In genomic region chr21:35840197-35840799, GRCh38 we compare ENCODE assay signal across 9 cellular contexts.
A peak's percentile ranks its signal among the peaks of the same experiment; 100 is the strongest.
DNase-seq lines count a peak whose midpoint lies in the region; ATAC-seq and TF ChIP-seq lines count a peak whose summit lies in the region.
"Had no signal": no experiment of that assay in that cellular context is flagged by ENCODE, and none has a peak within 500 bp of the region (broad histone marks: within the 10 kb centered on the region; RNA-seq: fewer than 3 reads in every experiment).

No MANE protein-coding gene starts in this region.

- CTCF ChIA-PET in IMR-90 (lab: Yijun Ruan, JAX) = interaction anchor here (0.5 to 2.0 kb wide), 9 partner anchors 9 to 1153 kb away, joined by 3 to 11 read pairs (median 4); no protein-coding TSS in a partner anchor
- CTCF ChIA-PET in OCI-LY7 (lab: Charles Lee; ENCODE audit: unreplicated experiment) = interaction anchor here (0.6 to 1.4 kb wide), 2 partner anchors 21 to 984 kb away, joined by 3 read pairs; no protein-coding TSS in a partner anchor

- H4K91ac ChIP-seq in IMR-90 (ENCODE audit: insufficient read depth, low read depth, low read length) = no peak overlapping the region

- H3K4me3 ChIP-seq in IMR-90 (ENCODE audit: insufficient read depth, low read depth, low read length) (no peak overlapping the region), OCI-LY7 (ENCODE audit: low read depth, low read length, poor library complexity, severe bottlenecking) (no peak overlapping the region), sigmoid colon (no peak overlapping the region)

- H3K9me2 ChIP-seq in OCI-LY7 (ENCODE audit: insufficient read depth, low read length) = no peaks in the 10 kb centered on the region

- no peak for TF ChIP-seq EP300 in sigmoid colon (IDR thresholded peaks at IDR 0.05)

- TF ChIP-seq POLR2A in IMR-90 (IDR thresholded peaks at IDR 0.05; ENCODE audit: low read depth, low read length) (0 out of 2 replicates have a peak, but pooled peaks have one; percentile 29), sigmoid colon (IDR thresholded peaks at IDR 0.05) (no peak)

- H4K5ac ChIP-seq in IMR-90 (ENCODE audit: low read depth, low read length) = no peak overlapping the region

- H3K14ac ChIP-seq in IMR-90 (replicated peaks; ENCODE audit: low read depth, low read length) = no peak overlapping the region

- no CpG with 5 or more reads among the region's 2 CpGs for WGBS in IMR-90 (ENCODE audit: extremely low coverage in 2 of 2, insufficient read length in 1 of 2), 2 experiments
- 96 to 97% methylated on average over 2 of the region's 2 CpGs for WGBS in sigmoid colon, 2 donors

- in situ Hi-C loops in IMR-90 (cut with MboI; ENCODE audit: low sequenced_read_pairs) = loop anchor here (5.0 to 10.0 kb wide), 2 partner anchors 953 to 1095 kb away; no protein-coding TSS in a partner anchor

- dilution Hi-C loops in IMR-90 (cut with HindIII; ENCODE audit: low sequenced_read_pairs, unreplicated experiment) = no loop called here

- H4K8ac ChIP-seq in IMR-90 (ENCODE audit: low read depth in 2 of 2, low read length in 2 of 2) = no peak overlapping the region

- H3K4me2 ChIP-seq in IMR-90 (ENCODE audit: low read depth, low read length) (no peak overlapping the region), OCI-LY7 (ENCODE audit: low read length) (no peak overlapping the region)

- DNase-seq in DMS114 treated with DMSO at 0.1 percent for 48 hours (lab: John Stamatoyannopoulos, UW; ENCODE audit: unreplicated experiment) (peak; percentile 50), IMR-90 (peak; percentile 91), OCI-LY7 (ENCODE audit: low spot score) (peak; percentile 76), head of caudate nucleus (peak in 36 of 42 donors; percentile 18 to 79 (median 54)), sigmoid colon (peak; percentile 75), cortex of kidney (lab: John Stamatoyannopoulos, UW) (no peak)
- DNase-seq in activated gamma-delta T cell treated with anti-CD3 and anti-CD28 coated beads, Interleukin-2, amount 50 U/mL, for 16 hours (ENCODE audit: low read depth) = peak; percentile 19

- H3K27me3 ChIP-seq in IMR-90 (ENCODE audit: control insufficient read depth, insufficient read depth, low read length) = no peaks in the 10 kb centered on the region
- no peaks in the 10 kb centered on the region for H3K27me3 ChIP-seq in sigmoid colon

- no peaks in the 10 kb centered on the region for H3K79me1 ChIP-seq in IMR-90 (ENCODE audit: low read depth in 1 of 2, low read length in 2 of 2)

- no peak overlapping the region for H3K27ac ChIP-seq in IMR-90 (ENCODE audit: insufficient read depth, low read length)
- H3K27ac ChIP-seq in OCI-LY7 (ENCODE audit: low read depth, low read length, poor library complexity, severe bottlenecking) = no peak overlapping the region
- H3K27ac ChIP-seq in sigmoid colon = no peak overlapping the region

- H3K4ac ChIP-seq in IMR-90 (ENCODE audit: low read depth, low read length) = no peak overlapping the region

- POLR2A ChIA-PET in IMR-90 (lab: Charles Lee; ENCODE audit: unreplicated experiment) (interaction anchor here (0.6 kb wide), 1 partner anchor 951 kb away, joined by 3 read pairs; no protein-coding TSS in a partner anchor), OCI-LY7 (lab: Charles Lee) (interaction anchor here (0.6 to 0.7 kb wide), 3 partner anchors 804 to 1973 kb away, joined by 3 to 4 read pairs (median 4); no protein-coding TSS in a partner anchor)

- H3K9me1 ChIP-seq in IMR-90 (ENCODE audit: insufficient read depth, low read length) = peaks cover 5% of the 10 kb centered on the region; the same call in 1 of the 2 replicates

- no peak overlapping the region for H3K23ac ChIP-seq in IMR-90 (ENCODE audit: low read depth, low read length)

- H3K4me1 ChIP-seq in IMR-90 (ENCODE audit: control insufficient read depth, insufficient read depth, low read length) (no peaks in the 10 kb centered on the region), OCI-LY7 (ENCODE audit: insufficient read depth, low read length, poor library complexity, severe bottlenecking) (no peaks in the 10 kb centered on the region), sigmoid colon (no peaks in the 10 kb centered on the region)

- no peak overlapping the region; the same call in 1 of the 2 replicates for H2BK20ac ChIP-seq in IMR-90 (ENCODE audit: low read depth, low read length)

- ATAC-seq in IMR-90 (ENCODE audit: low read depth) (peak; percentile 85), HG02938 (IDR thresholded peaks at IDR 0.05; ENCODE audit: unreplicated experiment) (no peak)
- ATAC-seq: activated naive CD4-positive, alpha-beta T cell treated with anti-CD3 and anti-CD28 coated beads, Interleukin-2, amount 50 U/mL, for 72 hours had no signal

- BruUV-seq in IMR-90 (replicated peaks; lab: Mats Ljungman, UMichigan) (no TSS peak), OCI-LY7 (replicated peaks; lab: Mats Ljungman, UMichigan) (no TSS peak)

- H2BK15ac ChIP-seq in IMR-90 (ENCODE audit: low read depth, low read length) = no peak overlapping the region

- H2AFZ ChIP-seq in IMR-90 (replicated peaks; ENCODE audit: low read length, poor library complexity) = no peak overlapping the region
- no peak overlapping the region for H2AFZ ChIP-seq in OCI-LY7 (ENCODE audit: low read length)

- H2BK5ac ChIP-seq in IMR-90 (ENCODE audit: low read depth, low read length, poor library complexity, severe bottlenecking) = no peak overlapping the region

- no peak overlapping the region for H2AK5ac ChIP-seq in IMR-90 (ENCODE audit: low read depth, low read length)

- no peak overlapping the region for H2AK9ac ChIP-seq in IMR-90 (replicated peaks; ENCODE audit: low read depth, low read length, poor library complexity)

- H4K20me1 ChIP-seq in IMR-90 (ENCODE audit: insufficient read depth, low read length) (no peaks in the 10 kb centered on the region), OCI-LY7 (ENCODE audit: insufficient read depth, low read length) (no peaks in the 10 kb centered on the region)

- H3K9me3 ChIP-seq in IMR-90 (ENCODE audit: control insufficient read depth, insufficient read depth, low read length) (no peaks in the 10 kb centered on the region), OCI-LY7 (ENCODE audit: low read length) (no peaks in the 10 kb centered on the region), sigmoid colon (no peaks in the 10 kb centered on the region)

- no peak overlapping the region for H2BK120ac ChIP-seq in IMR-90 (ENCODE audit: low read depth, low read length)

- no peak overlapping the region for H3K9ac ChIP-seq in IMR-90 (ENCODE audit: low read depth, low read length)

- peak; percentile 90 for TF ChIP-seq RAD21 in IMR-90 (IDR thresholded peaks at IDR 0.05; ENCODE audit: low read length)

- no peak overlapping the region for H3K56ac ChIP-seq in IMR-90 (ENCODE audit: extremely low read depth, insufficient read depth, low read length)

- H3K79me2 ChIP-seq in OCI-LY7 (ENCODE audit: insufficient read depth, low read depth, low read length) = no peaks in the 10 kb centered on the region

- H3K36me3 ChIP-seq in IMR-90 (ENCODE audit: control insufficient read depth, insufficient read depth, low read length) (no peaks in the 10 kb centered on the region), OCI-LY7 (ENCODE audit: insufficient read depth, low read length) (no peaks in the 10 kb centered on the region; the same call in 1 of the 2 replicates), sigmoid colon (no peaks in the 10 kb centered on the region)

- TF ChIP-seq CTCF in IMR-90 (conservative IDR thresholded peaks at IDR 0.05; ENCODE audit: low read depth, low read length) = peak; percentile 94
- peak; percentile 100 for TF ChIP-seq CTCF in OCI-LY7 (conservative IDR thresholded peaks at IDR 0.05; ENCODE audit: low read length)
- TF ChIP-seq CTCF in sigmoid colon (IDR thresholded peaks at IDR 0.05) = peak; percentile 27 to 73 (median 68)

- H3K18ac ChIP-seq in IMR-90 (ENCODE audit: low read depth, low read length) = no peak overlapping the region

- intact Hi-C loops in IMR-90 (cut with micrococcal nuclease) (loop anchor here (1.0 to 10.0 kb wide), 10 partner anchors 102 to 1147 kb away; no protein-coding TSS in a partner anchor), OCI-LY7 (cut with micrococcal nuclease; ENCODE audit: unreplicated experiment) (loop anchor here (1.0 to 5.0 kb wide), 4 partner anchors 102 to 1147 kb away; no protein-coding TSS in a partner anchor), head of caudate nucleus (cut with DNase I) (no loop called here), sigmoid colon (cut with DNase I) (loop anchor here (5.0 kb wide), 3 partner anchors 187 to 1093 kb away; no protein-coding TSS in a partner anchor)

TF ChIP-seq in IMR-90, 13 proteins besides CTCF, POLR2A, EP300 and RAD21:
- TF ChIP-seq BHLHE40 (IDR thresholded peaks at IDR 0.05; ENCODE audit: low read depth, low read length) = no peak
- peak; percentile 92 for TF ChIP-seq SMC3 (IDR thresholded peaks at IDR 0.05; ENCODE audit: low read depth, low read length)
